In the genomic region with DNA sequence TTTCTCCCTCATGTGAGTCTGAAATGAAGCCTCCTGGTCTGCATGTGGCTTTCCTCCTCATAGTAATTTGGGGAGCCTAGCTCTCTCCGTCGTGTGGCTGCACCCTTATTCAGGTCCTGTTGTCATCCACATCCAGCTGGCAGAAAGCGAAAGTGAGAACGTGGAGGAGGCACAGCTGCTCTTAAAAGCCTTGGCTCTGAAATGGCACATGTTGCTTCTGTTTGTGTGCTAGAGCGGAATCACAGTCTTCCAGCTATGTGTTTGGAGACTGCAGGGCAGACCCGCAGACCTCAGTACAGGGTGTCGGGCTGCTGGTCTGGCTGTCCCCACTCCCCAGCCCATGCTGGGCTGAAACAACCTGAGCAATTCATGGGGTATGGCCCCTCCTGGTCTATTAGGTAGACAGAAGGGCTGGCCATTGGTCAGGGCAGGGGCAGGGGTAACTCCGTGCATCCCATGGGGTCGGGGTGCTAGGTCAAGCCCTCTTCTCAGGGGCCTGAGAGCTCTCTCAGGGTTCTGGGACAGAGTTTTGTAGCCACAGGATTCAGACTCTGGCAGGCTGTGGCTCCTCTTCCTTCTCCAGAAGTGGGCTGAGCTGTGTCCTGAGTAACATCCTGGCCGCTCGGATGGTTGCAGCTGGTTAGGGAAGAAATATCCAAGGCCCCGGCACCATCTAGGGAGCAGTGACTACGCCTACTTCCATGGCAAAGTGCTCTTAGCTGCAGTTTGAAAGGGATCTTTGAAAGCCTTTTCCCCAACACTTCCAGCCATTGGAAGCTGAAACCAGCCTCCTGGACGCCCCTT, we compare ENCODE assay signal across 1 cellular context.
TF ChIP-seq lines count a peak whose summit lies in the region.

No MANE protein-coding gene starts in this region.

TF ChIP-seq in GM12878, 131 proteins besides CTCF, POLR2A, EP300 and RAD21:
- no peak for TF ChIP-seq DPF2 (IDR thresholded peaks at IDR 0.05)
- TF ChIP-seq CREB1 (IDR thresholded peaks at IDR 0.05; ENCODE audit: low read depth): no peak
- TF ChIP-seq POLR2AphosphoS5 (IDR thresholded peaks at IDR 0.05; ENCODE audit: low read length): no peak
- TF ChIP-seq YBX1 (IDR thresholded peaks at IDR 0.05): no peak
- no peak for TF ChIP-seq CREM (IDR thresholded peaks at IDR 0.05; ENCODE audit: low read depth)
- no peak for TF ChIP-seq BCL11A (IDR thresholded peaks at IDR 0.05; ENCODE audit: low read depth, low read length)
- no peak for TF ChIP-seq RBBP5 (conservative IDR thresholded peaks at IDR 0.05)
- TF ChIP-seq ZNF384 (IDR thresholded peaks at IDR 0.05; ENCODE audit: borderline replicate concordance, low read depth, low read length): no peak
- TF ChIP-seq STAT1 (conservative IDR thresholded peaks at IDR 0.05): no peak
- no peak for TF ChIP-seq HDAC2 (IDR thresholded peaks at IDR 0.05)
- TF ChIP-seq MXI1 (IDR thresholded peaks at IDR 0.05; ENCODE audit: low read depth, low read length): no peak
- TF ChIP-seq, protein P1, sequence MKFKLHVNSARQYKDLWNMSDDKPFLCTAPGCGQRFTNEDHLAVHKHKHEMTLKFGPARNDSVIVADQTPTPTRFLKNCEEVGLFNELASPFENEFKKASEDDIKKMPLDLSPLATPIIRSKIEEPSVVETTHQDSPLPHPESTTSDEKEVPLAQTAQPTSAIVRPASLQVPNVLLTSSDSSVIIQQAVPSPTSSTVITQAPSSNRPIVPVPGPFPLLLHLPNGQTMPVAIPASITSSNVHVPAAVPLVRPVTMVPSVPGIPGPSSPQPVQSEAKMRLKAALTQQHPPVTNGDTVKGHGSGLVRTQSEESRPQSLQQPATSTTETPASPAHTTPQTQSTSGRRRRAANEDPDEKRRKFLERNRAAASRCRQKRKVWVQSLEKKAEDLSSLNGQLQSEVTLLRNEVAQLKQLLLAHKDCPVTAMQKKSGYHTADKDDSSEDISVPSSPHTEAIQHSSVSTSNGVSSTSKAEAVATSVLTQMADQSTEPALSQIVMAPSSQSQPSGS (IDR thresholded peaks at IDR 0.05; ENCODE audit: low read length): no peak
- no peak for TF ChIP-seq CHD4 (IDR thresholded peaks at IDR 0.05)
- no peak for TF ChIP-seq KLF5 (IDR thresholded peaks at IDR 0.05; ENCODE audit: partially characterized antibody)
TF ChIP-seq in GM12878: peak in this region for 0.
